ENCODE assay signal across 8 cellular contexts in the genomic region with DNA sequence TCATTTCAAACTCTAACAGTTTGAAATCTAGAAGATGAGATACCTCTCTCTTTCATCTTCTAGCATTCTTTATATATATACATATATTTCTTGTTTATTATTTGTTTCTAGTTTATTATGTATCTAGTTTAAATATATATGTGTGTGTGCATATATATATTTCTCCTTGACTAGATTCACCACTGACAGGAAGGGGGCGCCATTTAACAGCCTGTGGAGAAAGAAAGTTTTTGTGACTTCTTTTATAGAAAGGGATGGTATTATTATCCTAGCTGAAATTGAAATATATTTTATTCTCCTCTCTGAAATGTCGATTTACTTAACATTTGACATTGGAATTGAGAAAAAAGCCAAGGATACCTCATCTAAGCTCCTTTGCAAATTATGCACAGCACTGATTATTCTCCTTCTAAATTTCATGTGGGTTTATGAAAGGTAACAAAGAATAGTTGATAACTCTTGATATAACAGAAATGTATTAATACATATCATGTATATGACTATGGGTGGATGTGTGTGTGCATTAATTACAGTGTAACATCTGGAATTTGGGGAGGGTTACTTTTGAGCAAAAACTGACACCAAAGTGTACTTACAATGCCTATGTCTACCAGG.
DNase-seq lines count a peak whose midpoint lies in the region; ATAC-seq and TF ChIP-seq lines count a peak whose summit lies in the region.

No MANE protein-coding gene starts in this region.

- H3K36me3 Mint-ChIP-seq in CD14-positive monocyte (no peaks in the 10 kb centered on the region), glutamatergic neuron (ENCODE audit: unreplicated experiment) (no peaks in the 10 kb centered on the region)

- H3K27ac Mint-ChIP-seq in CD14-positive monocyte = no peak overlapping the region
- H3K27ac Mint-ChIP-seq in glutamatergic neuron (ENCODE audit: unreplicated experiment) = no peak overlapping the region

- no peaks in the 10 kb centered on the region for H3K4me1 Mint-ChIP-seq in CD14-positive monocyte
- H3K4me1 Mint-ChIP-seq in glutamatergic neuron (ENCODE audit: low read depth, unreplicated experiment) = no peaks in the 10 kb centered on the region

- TF ChIP-seq CTCF in CD14-positive monocyte (IDR thresholded peaks at IDR 0.05) (peak; percentile 46), glutamatergic neuron (IDR thresholded peaks at IDR 0.05; ENCODE audit: partially characterized antibody, unreplicated experiment) (peak; percentile 85)

- intact Hi-C loops in CD14-positive monocyte (cut with micrococcal nuclease) = loop anchor here (5.0 kb wide), 2 partner anchors 1112 to 1117 kb away; no protein-coding TSS in a partner anchor
- intact Hi-C loops in sciatic nerve (cut with DNase I) = loop anchor here (10.0 kb wide), 2 partner anchors 615 to 1115 kb away; no protein-coding TSS in a partner anchor

- DNase-seq in CD14-positive monocyte (ENCODE audit: low spot score) (no peak), NCI-H748 (lab: John Stamatoyannopoulos, UW; ENCODE audit: unreplicated experiment) (peak; percentile 56), glutamatergic neuron (peak; percentile 57), sciatic nerve (ENCODE audit: low spot score) (peak; percentile 70)
- peak; percentile 37 to 41 for DNase-seq in activated T-cell treated with anti-CD3 and anti-CD28 coated beads, Interleukin-2, amount 50 U/mL, for 48 hours

- no peaks in the 10 kb centered on the region for H3K9me3 Mint-ChIP-seq in CD14-positive monocyte
- H3K9me3 Mint-ChIP-seq in glutamatergic neuron (ENCODE audit: unreplicated experiment) = no peaks in the 10 kb centered on the region

- ATAC-seq in GM21786 (IDR thresholded peaks at IDR 0.05; ENCODE audit: unreplicated experiment) (peak; percentile 56), sciatic nerve (no peak), GM21423 (IDR thresholded peaks at IDR 0.05; ENCODE audit: unreplicated experiment) (no peak), GM21515 (IDR thresholded peaks at IDR 0.05; ENCODE audit: unreplicated experiment) (no peak)

- no peak overlapping the region for H3K4me3 Mint-ChIP-seq in CD14-positive monocyte
- H3K4me3 Mint-ChIP-seq in glutamatergic neuron (ENCODE audit: unreplicated experiment) = no peak overlapping the region

- H3K27me3 Mint-ChIP-seq in CD14-positive monocyte (ENCODE audit: low read depth in 3 of 3) (peaks cover 2 to 4% (median 3%) of the 10 kb centered on the region in 3 donors), glutamatergic neuron (ENCODE audit: unreplicated experiment) (no peaks in the 10 kb centered on the region)
